Comparison of ENCODE assay signal across 23 cellular contexts in the genomic region with DNA sequence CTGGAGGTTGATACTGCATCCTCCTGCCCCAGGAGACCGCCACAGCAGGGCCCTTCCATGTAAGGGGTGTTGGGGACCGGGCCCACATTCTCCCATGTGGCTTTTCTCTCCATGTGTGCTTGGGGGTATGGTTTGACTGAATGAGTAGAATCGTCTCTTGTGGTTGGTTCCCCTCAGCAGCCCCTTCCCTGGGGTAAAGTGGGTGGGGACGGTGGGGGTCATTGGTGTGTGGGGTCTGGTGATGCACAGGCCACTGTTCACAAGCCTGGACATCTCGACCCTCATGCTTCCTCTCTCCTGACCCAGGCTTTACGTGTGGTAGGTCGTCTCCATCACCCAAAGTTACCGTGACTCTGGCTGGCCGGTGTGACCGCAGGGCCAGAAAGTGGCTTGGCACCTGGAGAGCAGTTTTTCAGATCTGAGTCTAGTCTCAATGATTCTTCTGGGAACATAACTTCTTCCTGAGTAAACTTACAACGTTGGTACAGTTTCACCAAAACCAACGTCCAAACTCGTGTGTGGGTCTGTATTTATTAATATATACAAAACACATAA. TPM values are rescaled to one million over a fixed set of nuclear protein-coding genes. Genes with fewer than 3 reads are reported as not detected.
"Had no signal": no experiment of that assay in that cellular context is flagged by ENCODE, and none has a peak within 500 bp of the region (broad histone marks: within the 10 kb centered on the region; RNA-seq: fewer than 3 reads in every experiment).

No MANE protein-coding gene starts in this region.

- H3K9me2 ChIP-seq: SK-N-SH had no signal

- H3K4me3 Mint-ChIP-seq: IgD-negative memory B cell had no signal

- H3K9ac ChIP-seq: SK-N-SH had no signal

- H3K4me3 ChIP-seq: K562, MG63 had no signal

- H3K27me3 Mint-ChIP-seq: IgD-negative memory B cell had no signal

- FAIRE-seq: K562 had no signal

- H3K9me3 ChIP-seq: MG63, SK-N-SH had no signal

- H3K9me3 Mint-ChIP-seq: IgD-negative memory B cell had no signal

- H3K4me2 ChIP-seq: SK-N-SH had no signal

- H3K27ac ChIP-seq: RWPE1 had no signal

- DNase-seq: MG63; NCI-H1092; NCI-H1105 treated with DMSO at 0.1 percent for 48 hours; NCI-H1417 treated with DMSO at 0.1 percent for 48 hours; NCI-H146; NCI-H1694 treated with DMSO at 0.1 percent for 48 hours; NCI-H1930; NCI-H2081; NCI-H2107; NCI-H2227 treated with DMSO at 0.1 percent for 48 hours; NCI-H524; NCI-H526 treated with DMSO at 0.1 percent for 48 hours; NCI-H748 treated with DMSO at 0.1 percent for 48 hours; NK-92 treated with Interleukin-12 subunit alpha and Interleukin-12 subunit beta, amount 100 ng/mL, for 24 hours; PC-3; SHP77; SK-N-SH; SW 1271 had no signal

- H3K27me3 ChIP-seq: MG63 had no signal

- ATAC-seq: K562, Panc1, PC-3 had no signal

RNA-seq across cellular contexts. Expression of gene DPF3, which starts 50.1 kb away (rescaled TPM):
- total RNA-seq: NCI-H460 had no signal
